In genomic region chr1:5501206-5501980, GRCh38 we compare ENCODE assay signal across 17 cellular contexts.
"Had no signal": no experiment of that assay in that cellular context is flagged by ENCODE, and none has a peak within 500 bp of the region (broad histone marks: within the 10 kb centered on the region; RNA-seq: fewer than 3 reads in every experiment).

No MANE protein-coding gene starts in this region.

- H3K4me1 ChIP-seq: heart right ventricle, neural progenitor cell, transverse colon had no signal

- DNase-seq: activated CD4-positive, CD25-positive, alpha-beta regulatory T cell treated with anti-CD3 and anti-CD28 coated beads, Interleukin-2, amount 50 U/mL, for 72 hours; activated naive CD4-positive, alpha-beta T cell; activated naive CD8-positive, alpha-beta T cell treated with anti-CD3 and anti-CD28 coated beads, Interleukin-2, amount 10 ng/mL, durations not matched to agents 7 days and 5 days; endodermal cell; heart right ventricle; left cardiac atrium; midbrain; stimulated activated CD4-positive, alpha-beta T cell treated with anti-CD3 and anti-CD28 coated beads, Interleukin-12 subunit alpha, Interleukin-12 subunit beta, amount 100 ng/mL, for 4 hours; stimulated activated CD4-positive, alpha-beta T cell treated with anti-CD3 and anti-CD28 coated beads, Interleukin-2, amount 100 ng/mL, for 24 hours; transverse colon had no signal

- H3K9me3 ChIP-seq: ovary, transverse colon had no signal

- H3K27ac Mint-ChIP-seq: activated naive CD8-positive, alpha-beta T cell treated with anti-CD3 and anti-CD28 coated beads, Interleukin-2, amount 10 ng/mL, durations not matched to agents 7 days and 5 days; activated T-helper 1 cell treated with anti-CD3 and anti-CD28 coated beads, Interleukin-12 subunit alpha, Interleukin-12 subunit beta, Interleukin-2, Interleukin-4 antibody, amounts not matched to agents 30 ng/mL and 10 ng/mL and 1 ng/mL, durations not matched to agents 14 hours and 24 hours and 36 hours; endodermal cell; stimulated activated effector memory CD8-positive, alpha-beta T cell treated with anti-CD3 and anti-CD28 coated beads, Interleukin-12 subunit alpha, Interleukin-12 subunit beta, amount 100 ng/mL, for 72 hours had no signal

- H3K9me3 Mint-ChIP-seq: activated naive CD8-positive, alpha-beta T cell treated with anti-CD3 and anti-CD28 coated beads, Interleukin-2, amount 10 ng/mL, durations not matched to agents 7 days and 5 days; activated T-helper 1 cell treated with anti-CD3 and anti-CD28 coated beads, Interleukin-12 subunit alpha, Interleukin-12 subunit beta, Interleukin-2, Interleukin-4 antibody, amounts not matched to agents 30 ng/mL and 10 ng/mL and 1 ng/mL, durations not matched to agents 14 hours and 24 hours and 36 hours; endodermal cell; neural progenitor cell; stimulated activated effector memory CD8-positive, alpha-beta T cell treated with anti-CD3 and anti-CD28 coated beads, Interleukin-12 subunit alpha, Interleukin-12 subunit beta, amount 100 ng/mL, for 72 hours had no signal

- ATAC-seq: gastroesophageal sphincter; heart right ventricle; left cardiac atrium; stimulated activated effector memory CD8-positive, alpha-beta T cell treated with anti-CD3 and anti-CD28 coated beads, Interleukin-12 subunit alpha, Interleukin-12 subunit beta, amount 100 ng/mL, for 72 hours had no signal

- H3K4me3 Mint-ChIP-seq: activated naive CD8-positive, alpha-beta T cell treated with anti-CD3 and anti-CD28 coated beads, Interleukin-2, amount 10 ng/mL, durations not matched to agents 7 days and 5 days; activated T-helper 1 cell treated with anti-CD3 and anti-CD28 coated beads, Interleukin-12 subunit alpha, Interleukin-12 subunit beta, Interleukin-2, Interleukin-4 antibody, amounts not matched to agents 30 ng/mL and 10 ng/mL and 1 ng/mL, durations not matched to agents 14 hours and 24 hours and 36 hours; endodermal cell; stimulated activated effector memory CD8-positive, alpha-beta T cell treated with anti-CD3 and anti-CD28 coated beads, Interleukin-12 subunit alpha, Interleukin-12 subunit beta, amount 100 ng/mL, for 72 hours had no signal

- H3K27me3 ChIP-seq: neural progenitor cell, ovary had no signal

- H3K27me3 Mint-ChIP-seq: activated naive CD8-positive, alpha-beta T cell treated with anti-CD3 and anti-CD28 coated beads, Interleukin-2, amount 10 ng/mL, durations not matched to agents 7 days and 5 days had no signal

- H3K36me3 ChIP-seq: gastroesophageal sphincter, heart right ventricle, neural progenitor cell, ovary, sigmoid colon, transverse colon had no signal

- H3K27ac ChIP-seq: heart right ventricle, neural progenitor cell, ovary, sigmoid colon, transverse colon had no signal

- H3K4me3 ChIP-seq: gastroesophageal sphincter, heart right ventricle, lung, neural progenitor cell, ovary, transverse colon had no signal

- H3K4me1 Mint-ChIP-seq: activated naive CD8-positive, alpha-beta T cell treated with anti-CD3 and anti-CD28 coated beads, Interleukin-2, amount 10 ng/mL, durations not matched to agents 7 days and 5 days; endodermal cell; stimulated activated effector memory CD8-positive, alpha-beta T cell treated with anti-CD3 and anti-CD28 coated beads, Interleukin-12 subunit alpha, Interleukin-12 subunit beta, amount 100 ng/mL, for 72 hours had no signal

- H3K36me3 Mint-ChIP-seq: activated naive CD8-positive, alpha-beta T cell treated with anti-CD3 and anti-CD28 coated beads, Interleukin-2, amount 10 ng/mL, durations not matched to agents 7 days and 5 days; neural progenitor cell; stimulated activated effector memory CD8-positive, alpha-beta T cell treated with anti-CD3 and anti-CD28 coated beads, Interleukin-12 subunit alpha, Interleukin-12 subunit beta, amount 100 ng/mL, for 72 hours had no signal
